In the genomic region with DNA sequence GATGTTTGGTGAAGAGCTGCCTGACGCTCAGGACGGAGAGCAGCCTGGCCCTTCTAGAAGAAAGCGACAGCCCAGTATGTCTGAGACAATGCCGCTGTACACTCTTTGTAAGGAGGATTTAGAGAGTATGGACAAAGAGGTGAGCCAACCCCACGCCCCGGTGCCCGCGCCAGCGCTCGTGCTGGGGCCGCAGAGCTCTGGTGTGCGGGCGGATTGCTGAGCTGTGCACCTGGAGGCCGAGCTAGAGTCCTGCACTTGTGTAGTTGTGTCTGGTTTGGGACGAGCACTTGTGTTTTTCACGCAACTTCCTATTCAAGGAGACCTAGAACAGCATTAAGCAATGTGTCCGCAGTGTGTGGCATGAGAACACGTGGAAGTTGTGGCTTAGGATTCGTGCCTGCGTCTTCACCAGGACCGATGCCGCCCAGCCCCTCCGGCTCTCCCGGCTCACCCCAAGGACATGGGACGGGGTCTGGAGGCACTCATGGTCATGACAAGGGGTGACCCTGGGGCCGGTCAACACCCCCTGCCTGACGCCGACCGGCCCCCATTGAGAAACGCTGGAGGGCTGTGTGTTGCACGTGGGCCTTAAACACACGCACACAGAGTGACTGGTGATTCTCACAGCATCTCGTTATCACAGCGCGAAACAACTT, we compare ENCODE assay signal across 21 cellular contexts. TPM values are rescaled to one million over a fixed set of nuclear protein-coding genes. Genes with fewer than 3 reads are reported as not detected.
DNase-seq lines count a peak whose midpoint lies in the region; ATAC-seq and TF ChIP-seq lines count a peak whose summit lies in the region.
"Had no signal": no experiment of that assay in that cellular context is flagged by ENCODE, and none has a peak within 500 bp of the region (broad histone marks: within the 10 kb centered on the region; RNA-seq: fewer than 3 reads in every experiment).

No MANE protein-coding gene starts in this region.

- H3K27ac Mint-ChIP-seq in activated T-cell treated with anti-CD3 and anti-CD28 coated beads, Interleukin-2, amount 50 U/mL, for 24 hours, result peak overlapping the region; percentile 72
- peak overlapping the region; percentile 47 for H3K27ac Mint-ChIP-seq in Calu3 (ENCODE audit: unreplicated experiment)
- H3K27ac Mint-ChIP-seq in central memory CD8-positive, alpha-beta T cell (ENCODE audit: low read depth), result peak overlapping the region; percentile 51
- peak overlapping the region; percentile 29 for H3K27ac Mint-ChIP-seq in stimulated activated effector memory CD8-positive, alpha-beta T cell treated with anti-CD3 and anti-CD28 coated beads, Interleukin-12 subunit alpha, Interleukin-12 subunit beta, amount 100 ng/mL, for 72 hours
- H3K27ac Mint-ChIP-seq: B cell; CD4-positive, alpha-beta T cell; CD8-positive, alpha-beta T cell had no signal

- no peaks in the 10 kb centered on the region for H3K9me3 Mint-ChIP-seq in activated T-cell treated with anti-CD3 and anti-CD28 coated beads, Interleukin-2, amount 50 U/mL, for 24 hours
- peaks cover 10% of the 10 kb centered on the region for H3K9me3 Mint-ChIP-seq in Calu3 (ENCODE audit: low read depth, unreplicated experiment)
- H3K9me3 Mint-ChIP-seq in central memory CD8-positive, alpha-beta T cell, result no peaks in the 10 kb centered on the region
- H3K9me3 Mint-ChIP-seq in stimulated activated effector memory CD8-positive, alpha-beta T cell treated with anti-CD3 and anti-CD28 coated beads, Interleukin-12 subunit alpha, Interleukin-12 subunit beta, amount 100 ng/mL, for 72 hours, result no peaks in the 10 kb centered on the region
- H3K9me3 Mint-ChIP-seq: CD4-positive, alpha-beta T cell; CD8-positive, alpha-beta T cell had no signal

- CTCF ChIA-PET in Calu3 (lab: Charles Lee), result interaction anchor here (0.6 kb wide), 1 partner anchor 432 kb away, joined by 7 read pairs; no protein-coding TSS in a partner anchor

- H3K4me1 Mint-ChIP-seq in activated T-cell treated with anti-CD3 and anti-CD28 coated beads, Interleukin-2, amount 50 U/mL, for 24 hours (ENCODE audit: low read depth), result peaks cover 9% of the 10 kb centered on the region
- no peaks in the 10 kb centered on the region for H3K4me1 Mint-ChIP-seq in Calu3 (ENCODE audit: low read depth, unreplicated experiment)
- peaks cover 26% of the 10 kb centered on the region for H3K4me1 Mint-ChIP-seq in central memory CD8-positive, alpha-beta T cell
- H3K4me1 Mint-ChIP-seq in stimulated activated effector memory CD8-positive, alpha-beta T cell treated with anti-CD3 and anti-CD28 coated beads, Interleukin-12 subunit alpha, Interleukin-12 subunit beta, amount 100 ng/mL, for 72 hours, result peaks cover 32% of the 10 kb centered on the region
- H3K4me1 Mint-ChIP-seq: B cell had no signal

- no peak for TF ChIP-seq CTCF in Calu3 (IDR thresholded peaks at IDR 0.05; ENCODE audit: unreplicated experiment)

- intact Hi-C loops in Calu3 (cut with micrococcal nuclease; ENCODE audit: unreplicated experiment), result no loop called here

- no peak for DNase-seq in activated T-cell treated with anti-CD3 and anti-CD28 coated beads, Interleukin-2, amount 50 U/mL, for 24 hours
- no peak for DNase-seq in activated T-cell treated with anti-CD3 and anti-CD28 coated beads, Interleukin-2, amount 50 U/mL, for 1 hour
- DNase-seq in Calu3 (no peak), SHP77 treated with DMSO at 0.1 percent for 48 hours (lab: John Stamatoyannopoulos, UW) (no peak)
- DNase-seq in central memory CD8-positive, alpha-beta T cell (ENCODE audit: low spot score in 2 of 2), result no peak
- DNase-seq in stimulated activated effector memory CD8-positive, alpha-beta T cell treated with anti-CD3 and anti-CD28 coated beads, Interleukin-12 subunit alpha, Interleukin-12 subunit beta, amount 100 ng/mL, for 72 hours (ENCODE audit: low spot score in 2 of 2), result no peak
- no peak for DNase-seq in NK-92 treated with Interleukin-12 subunit alpha and Interleukin-12 subunit beta, amount 100 ng/mL, for 24 hours (lab: John Stamatoyannopoulos, UW)
- DNase-seq: AML-193; Caco-2; CD4-positive, alpha-beta T cell; DMS 273 treated with DMSO at 0.1 percent for 48 hours; DMS153; DMS53; DMS79; DND-41; EL; GDM1 had no signal

- H3K27me3 Mint-ChIP-seq in activated T-cell treated with anti-CD3 and anti-CD28 coated beads, Interleukin-2, amount 50 U/mL, for 24 hours, result no peaks in the 10 kb centered on the region
- no peaks in the 10 kb centered on the region for H3K27me3 Mint-ChIP-seq in Calu3 (ENCODE audit: unreplicated experiment)
- no peaks in the 10 kb centered on the region for H3K27me3 Mint-ChIP-seq in central memory CD8-positive, alpha-beta T cell
- H3K27me3 Mint-ChIP-seq: B cell; CD4-positive, alpha-beta T cell had no signal

- H3K36me3 Mint-ChIP-seq in activated T-cell treated with anti-CD3 and anti-CD28 coated beads, Interleukin-2, amount 50 U/mL, for 24 hours (ENCODE audit: low read depth), result peaks cover 96% of the 10 kb centered on the region
- peaks cover 46% of the 10 kb centered on the region for H3K36me3 Mint-ChIP-seq in Calu3 (ENCODE audit: insufficient read depth, unreplicated experiment)
- peaks cover 49% of the 10 kb centered on the region for H3K36me3 Mint-ChIP-seq in central memory CD8-positive, alpha-beta T cell (ENCODE audit: insufficient read depth)
- peaks cover 97% of the 10 kb centered on the region for H3K36me3 Mint-ChIP-seq in stimulated activated effector memory CD8-positive, alpha-beta T cell treated with anti-CD3 and anti-CD28 coated beads, Interleukin-12 subunit alpha, Interleukin-12 subunit beta, amount 100 ng/mL, for 72 hours

- no peak overlapping the region for H3K4me3 Mint-ChIP-seq in activated T-cell treated with anti-CD3 and anti-CD28 coated beads, Interleukin-2, amount 50 U/mL, for 24 hours
- H3K4me3 Mint-ChIP-seq in Calu3 (ENCODE audit: low read depth, unreplicated experiment), result no peak overlapping the region
- H3K4me3 Mint-ChIP-seq in central memory CD8-positive, alpha-beta T cell, result no peak overlapping the region
- no peak overlapping the region for H3K4me3 Mint-ChIP-seq in stimulated activated effector memory CD8-positive, alpha-beta T cell treated with anti-CD3 and anti-CD28 coated beads, Interleukin-12 subunit alpha, Interleukin-12 subunit beta, amount 100 ng/mL, for 72 hours
- H3K4me3 Mint-ChIP-seq: B cell; CD4-positive, alpha-beta T cell; CD8-positive, alpha-beta T cell had no signal

- BruUV-seq in Calu3 (replicated peaks; lab: Mats Ljungman, UMichigan), result no TSS peak

- ATAC-seq in central memory CD8-positive, alpha-beta T cell (replicated peaks; ENCODE audit: extremely low read depth, poor library complexity, severe bottlenecking), result no peak
- ATAC-seq in stimulated activated effector memory CD8-positive, alpha-beta T cell treated with anti-CD3 and anti-CD28 coated beads, Interleukin-12 subunit alpha, Interleukin-12 subunit beta, amount 100 ng/mL, for 72 hours, result no peak
- ATAC-seq: A549; CD8-positive, alpha-beta T cell; GM12878 had no signal

RNA-seq across cellular contexts. Expression of a gene that starts 49.5 kb away (rescaled TPM):
- total RNA-seq in Calu3 (2022), result 13.9 and 15.6 TPM in 2 replicates
